In the genomic region with DNA sequence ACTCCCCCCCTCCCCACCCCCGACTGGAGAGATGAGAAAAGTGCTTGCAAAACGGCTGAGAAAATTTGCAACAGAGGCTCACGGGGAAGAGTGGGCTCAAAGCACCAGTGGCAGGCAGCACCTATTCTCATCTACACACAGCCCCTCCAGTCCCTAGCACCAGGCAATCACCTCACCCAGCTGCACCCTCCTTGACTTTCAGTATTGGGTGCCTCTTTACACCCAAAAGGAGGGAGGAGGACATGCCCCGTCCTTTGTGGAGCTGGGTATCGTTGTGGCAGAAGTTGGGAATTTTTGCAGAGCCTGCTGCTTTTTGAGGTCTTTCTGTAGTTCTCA, we compare ENCODE assay signal across 15 cellular contexts.
DNase-seq lines count a peak whose midpoint lies in the region; ATAC-seq, FAIRE-seq and TF ChIP-seq lines count a peak whose summit lies in the region.
"Had no signal": no experiment of that assay in that cellular context is flagged by ENCODE, and none has a peak within 500 bp of the region (broad histone marks: within the 10 kb centered on the region; RNA-seq: fewer than 3 reads in every experiment).

No MANE protein-coding gene starts in this region.

- TF ChIP-seq CTCF in esophagus squamous epithelium (IDR thresholded peaks at IDR 0.05) = no peak

- no peak for FAIRE-seq in GM12891 (lab: Jason Lieb, UNC)
- FAIRE-seq: HTR-8/SVneo had no signal

- TF ChIP-seq POLR2A in GM12891 (IDR thresholded peaks at IDR 0.05; ENCODE audit: low read depth, low read length) = no peak
- TF ChIP-seq POLR2A in esophagus squamous epithelium (IDR thresholded peaks at IDR 0.05) = no peak

- H3K4me3 ChIP-seq in esophagus squamous epithelium = no peak overlapping the region
- H3K4me3 ChIP-seq: MG63, vagina had no signal

- peak; percentile 16 for ATAC-seq in GM18498 (IDR thresholded peaks at IDR 0.05; ENCODE audit: unreplicated experiment)
- peak; percentile 8 for ATAC-seq in GM21515 (IDR thresholded peaks at IDR 0.05; ENCODE audit: unreplicated experiment)
- ATAC-seq in HG03045 (IDR thresholded peaks at IDR 0.05; ENCODE audit: unreplicated experiment) = peak; percentile 21
- peak; percentile 11 for ATAC-seq in activated naive CD8-positive, alpha-beta T cell treated with anti-CD3 and anti-CD28 coated beads, Interleukin-2, amount 50 U/mL, for 24 hours
- no peak for ATAC-seq in HG03025 (IDR thresholded peaks at IDR 0.05; ENCODE audit: low FRiP score, unreplicated experiment)
- no peak for ATAC-seq in GM18870 (IDR thresholded peaks at IDR 0.05; ENCODE audit: unreplicated experiment)

- H3K27ac ChIP-seq in esophagus squamous epithelium = no peak overlapping the region
- H3K27ac ChIP-seq: vagina had no signal

- WGBS in esophagus squamous epithelium, 2 donors = 83 to 100% methylated on average over 1 to 3 of the region's 5 CpGs

- peaks cover 38% of the 10 kb centered on the region for H3K4me1 Mint-ChIP-seq in activated naive CD8-positive, alpha-beta T cell treated with anti-CD3 and anti-CD28 coated beads, Interleukin-2, amount 50 U/mL, for 24 hours

- no peak overlapping the region for H3K27ac Mint-ChIP-seq in activated naive CD8-positive, alpha-beta T cell treated with anti-CD3 and anti-CD28 coated beads, Interleukin-2, amount 50 U/mL, for 24 hours
- H3K27ac Mint-ChIP-seq: T-helper 2 cell treated with Interferon-gamma antibody and Interleukin-4, amounts not matched to agents 5 μg/mL and 100 μg/mL, for 36 hours had no signal

- no peaks in the 10 kb centered on the region for H3K9me3 Mint-ChIP-seq in activated naive CD8-positive, alpha-beta T cell treated with anti-CD3 and anti-CD28 coated beads, Interleukin-2, amount 50 U/mL, for 24 hours
- H3K9me3 Mint-ChIP-seq: activated CD4-positive, alpha-beta T cell treated with anti-CD3 and anti-CD28 coated beads, Interleukin-2, amount 10 ng/mL, durations not matched to agents 24 days and 14 days; T-helper 2 cell treated with Interferon-gamma antibody and Interleukin-4, amounts not matched to agents 5 μg/mL and 100 μg/mL, for 36 hours had no signal

- intact Hi-C loops in esophagus squamous epithelium (cut with DNase I) = no loop called here

- no peak overlapping the region for H3K4me3 Mint-ChIP-seq in activated naive CD8-positive, alpha-beta T cell treated with anti-CD3 and anti-CD28 coated beads, Interleukin-2, amount 50 U/mL, for 24 hours
- H3K4me3 Mint-ChIP-seq: T-helper 2 cell treated with Interferon-gamma antibody and Interleukin-4, amounts not matched to agents 5 μg/mL and 100 μg/mL, for 36 hours had no signal

- no peaks in the 10 kb centered on the region for H3K36me3 ChIP-seq in esophagus squamous epithelium
- H3K36me3 ChIP-seq: MG63, vagina had no signal

- H3K4me1 ChIP-seq in esophagus squamous epithelium = peaks cover 0 to 11% (median 0%) of the 10 kb centered on the region in 3 donors
- H3K4me1 ChIP-seq: Caco-2, vagina had no signal

- H3K27me3 Mint-ChIP-seq in activated naive CD8-positive, alpha-beta T cell treated with anti-CD3 and anti-CD28 coated beads, Interleukin-2, amount 50 U/mL, for 24 hours = peaks cover 12% of the 10 kb centered on the region

- no peak for DNase-seq in activated naive CD8-positive, alpha-beta T cell treated with anti-CD3 and anti-CD28 coated beads, Interleukin-2, amount 50 U/mL, for 24 hours
- no peak for DNase-seq in GM12891 (ENCODE audit: insufficient read length, low spot score)
- no peak for DNase-seq in esophagus squamous epithelium (lab: John Stamatoyannopoulos, UW)
- DNase-seq: Caco-2, NCI-H82 had no signal

- no peaks in the 10 kb centered on the region for H3K9me3 ChIP-seq in esophagus squamous epithelium
- H3K9me3 ChIP-seq: Caco-2, MG63, vagina had no signal

- H3K36me3 Mint-ChIP-seq in activated naive CD8-positive, alpha-beta T cell treated with anti-CD3 and anti-CD28 coated beads, Interleukin-2, amount 50 U/mL, for 24 hours (ENCODE audit: low read depth) = no peaks in the 10 kb centered on the region

- H3K27me3 ChIP-seq in esophagus squamous epithelium = peaks cover 0 to 75% (median 0%) of the 10 kb centered on the region in 4 donors
- H3K27me3 ChIP-seq: MG63, vagina had no signal

TF ChIP-seq in GM12891, 5 proteins besides CTCF, POLR2A, EP300 and RAD21:
- TF ChIP-seq SPI1 (IDR thresholded peaks at IDR 0.05; ENCODE audit: low read depth, low read length) (no peak), POLR2AphosphoS5 (IDR thresholded peaks at IDR 0.05; ENCODE audit: low read depth, low read length) (no peak), POU2F2 (IDR thresholded peaks at IDR 0.05; ENCODE audit: low read depth, low read length) (no peak)

Comparison
In these comparisons a context has a peak if more than half of its experiments do, and no peak if none do; other contexts are left out.
1. ATAC-seq: peak in GM18498 (single experiment), GM21515 (single experiment), HG03045 (single experiment) and activated naive CD8-positive, alpha-beta T cell treated with anti-CD3 and anti-CD28 coated beads, Interleukin-2, amount 50 U/mL, for 24 hours (single experiment); none in HG03025 (single experiment) and GM18870 (single experiment).